2 cellular contexts compared by ENCODE assay signal in genomic region chr5:54009828-54010227, GRCh38.
TF ChIP-seq lines count a peak whose summit lies in the region.

No MANE protein-coding gene starts in this region.

TF ChIP-seq in GM23338, 12 proteins besides CTCF, POLR2A, EP300 and RAD21:
- TF ChIP-seq REST (IDR thresholded peaks at IDR 0.05; ENCODE audit: unreplicated experiment) (no peak), ETS1 (IDR thresholded peaks at IDR 0.05) (no peak)

TF ChIP-seq in IMR-90, 13 proteins besides CTCF, POLR2A, EP300 and RAD21 (continued from another document):
- no peak for TF ChIP-seq ELK1 (IDR thresholded peaks at IDR 0.05; ENCODE audit: borderline replicate concordance, low read depth, low read length)
- TF ChIP-seq BHLHE40 (IDR thresholded peaks at IDR 0.05; ENCODE audit: low read depth, low read length): no peak
- TF ChIP-seq NFE2L2 (IDR thresholded peaks at IDR 0.05; ENCODE audit: low read depth, low read length): no peak
- TF ChIP-seq CHD1 (IDR thresholded peaks at IDR 0.05; ENCODE audit: low read depth, low read length): no peak
- no peak for TF ChIP-seq SMC3 (IDR thresholded peaks at IDR 0.05; ENCODE audit: low read depth, low read length)
TF ChIP-seq in IMR-90: peak in this region for 0.
